20 cellular contexts compared by ENCODE assay signal in genomic region chr4:121599049-121599448, GRCh38.
"Had no signal": no experiment of that assay in that cellular context is flagged by ENCODE, and none has a peak within 500 bp of the region (broad histone marks: within the 10 kb centered on the region; RNA-seq: fewer than 3 reads in every experiment).

No MANE protein-coding gene starts in this region.

- H3K9me3 ChIP-seq: ascending aorta, breast epithelium, psoas muscle, SK-N-SH, tibial artery had no signal

- ATAC-seq: activated naive CD8-positive, alpha-beta T cell treated with anti-CD3 and anti-CD28 coated beads, Interleukin-2, amount 50 U/mL, for 24 hours; activated T-helper 17 cell treated with anti-CD3 and anti-CD28 coated beads, Interleukin-2, amount 50 U/mL, for 72 hours; esophagus mucosa; left lobe of liver; psoas muscle; stimulated activated effector memory CD8-positive, alpha-beta T cell treated with anti-CD3 and anti-CD28 coated beads, Interleukin-12 subunit alpha, Interleukin-12 subunit beta, amount 100 ng/mL, for 72 hours; T-cell had no signal

- H3K4me3 ChIP-seq: ascending aorta, breast epithelium, psoas muscle, tibial artery had no signal

- H3K27ac ChIP-seq: ascending aorta, breast epithelium, psoas muscle, tibial artery had no signal

- DNase-seq: activated CD4-positive, alpha-beta T cell treated with anti-CD3 and anti-CD28 coated beads for 1 hour; activated CD4-positive, alpha-beta T cell treated with anti-CD3 and anti-CD28 coated beads, Interleukin-2, amount 50 U/mL, for 48 hours; activated naive CD4-positive, alpha-beta T cell treated with anti-CD3 and anti-CD28 coated beads for 36 hours; activated naive CD8-positive, alpha-beta T cell treated with anti-CD3 and anti-CD28 coated beads, Interleukin-2, amount 50 U/mL, for 24 hours; head of caudate nucleus; mesendoderm; occipital lobe; psoas muscle; SK-N-SH; T-cell; T1000; tibial artery had no signal

- FAIRE-seq: islet of Langerhans, urothelium cell line had no signal

- H3K36me3 ChIP-seq: ascending aorta, breast epithelium, tibial artery had no signal

- H3K27me3 ChIP-seq: ascending aorta, breast epithelium, tibial artery had no signal

- H3K4me1 ChIP-seq: ascending aorta, breast epithelium, psoas muscle had no signal
